28 cellular contexts compared by ENCODE assay signal in genomic region chr11:122173587-122173986, GRCh38. TPM values are rescaled to one million over a fixed set of nuclear protein-coding genes. Genes with fewer than 3 reads are reported as not detected.
A peak's percentile ranks its signal among the peaks of the same experiment; 100 is the strongest.
DNase-seq lines count a peak whose midpoint lies in the region; ATAC-seq and TF ChIP-seq lines count a peak whose summit lies in the region.
"Had no signal": no experiment of that assay in that cellular context is flagged by ENCODE, and none has a peak within 500 bp of the region (broad histone marks: within the 10 kb centered on the region; RNA-seq: fewer than 3 reads in every experiment).

No MANE protein-coding gene starts in this region.

- H4K20me1 ChIP-seq in fibroblast of lung (ENCODE audit: control insufficient read depth, extremely low read depth, insufficient read depth, low read length) (no peaks in the 10 kb centered on the region), smooth muscle cell (ENCODE audit: low read depth) (no peaks in the 10 kb centered on the region), hepatocyte (ENCODE audit: insufficient read depth, poor library complexity, severe bottlenecking) (no peaks in the 10 kb centered on the region)

- DNase-seq in HT1080 (ENCODE audit: low read depth): peak; percentile 61
- DNase-seq in fibroblast of lung (ENCODE audit: low read depth in 2 of 2): no peak
- no peak for DNase-seq in smooth muscle cell (lab: John Stamatoyannopoulos, UW; ENCODE audit: unreplicated experiment)
- DNase-seq in SW 1271 (lab: John Stamatoyannopoulos, UW): no peak
- no peak for DNase-seq in hepatocyte (ENCODE audit: low spot score)
- DNase-seq in NCI-H524 treated with DMSO at 0.1 percent for 48 hours (lab: John Stamatoyannopoulos, UW): no peak
- DNase-seq: activated gamma-delta T cell; AML-193; CD8-positive, alpha-beta memory T cell; DMS53; Karpas-422; left colon; NCI-H1092 treated with DMSO at 0.1 percent for 48 hours; NCI-H2081; NCI-H510A; SHP77; small intestine; stimulated activated CD4-positive, alpha-beta T cell treated with anti-CD3 and anti-CD28 coated beads, Interleukin-4, amount 100 ng/mL, for 24 hours; stomach; T-helper 1 cell had no signal

- H3K36me3 ChIP-seq in fibroblast of lung (ENCODE audit: control insufficient read depth, insufficient read depth, low read length) (peaks cover 14% of the 10 kb centered on the region), smooth muscle cell (ENCODE audit: low read depth) (peaks cover 3% of the 10 kb centered on the region), hepatocyte (replicated peaks; ENCODE audit: insufficient read depth, low read depth) (no peaks in the 10 kb centered on the region)
- H3K36me3 ChIP-seq: cardiac muscle cell, stomach had no signal

- H3K27ac ChIP-seq in fibroblast of lung (ENCODE audit: insufficient read depth, low read length) (no peak overlapping the region), smooth muscle cell (ENCODE audit: low read depth) (no peak overlapping the region), hepatocyte (no peak overlapping the region)
- H3K27ac ChIP-seq: cardiac muscle cell, stomach, VCaP had no signal

- no peak overlapping the region for H2AFZ ChIP-seq in fibroblast of lung (ENCODE audit: low read length)
- H2AFZ ChIP-seq in smooth muscle cell (ENCODE audit: low read depth): no peak overlapping the region
- H2AFZ ChIP-seq in hepatocyte: no peak overlapping the region

- H3F3A ChIP-seq in smooth muscle cell (ENCODE audit: low read depth): peaks cover under 1% of the 10 kb centered on the region

- H3K27me3 ChIP-seq in fibroblast of lung (ENCODE audit: control insufficient read depth, insufficient read depth, low read length) (no peaks in the 10 kb centered on the region), smooth muscle cell (ENCODE audit: low read depth) (no peaks in the 10 kb centered on the region), hepatocyte (no peaks in the 10 kb centered on the region)
- H3K27me3 ChIP-seq: cardiac muscle cell, stomach had no signal

- H3K4me2 ChIP-seq in fibroblast of lung (ENCODE audit: extremely low read depth, insufficient read depth, low read length) (peak overlapping the region; percentile 80), smooth muscle cell (peak overlapping the region; percentile 41), hepatocyte (no peak overlapping the region)

- TF ChIP-seq CTCF in fibroblast of lung (conservative IDR thresholded peaks at IDR 0.05 in 1 of 2, IDR thresholded peaks at IDR 0.05 in 1 of 2; ENCODE audit: low read depth in 1 of 2, low read length in 2 of 2) (no peak), smooth muscle cell (IDR thresholded peaks at IDR 0.05; ENCODE audit: borderline replicate concordance, insufficient read depth, poor library complexity, severe bottlenecking) (no peak), hepatocyte (IDR thresholded peaks at IDR 0.05; ENCODE audit: poor library complexity) (no peak)

- no peaks in the 10 kb centered on the region for H3K9me2 ChIP-seq in hepatocyte (replicated peaks; ENCODE audit: insufficient read depth)

- H3K4me1 ChIP-seq in fibroblast of lung (ENCODE audit: control insufficient read depth, extremely low read depth, insufficient read depth, low read length) (peaks cover 35% of the 10 kb centered on the region), smooth muscle cell (ENCODE audit: low read depth) (peaks cover 13% of the 10 kb centered on the region), hepatocyte (ENCODE audit: insufficient read depth) (no peaks in the 10 kb centered on the region)

- H3K79me2 ChIP-seq in fibroblast of lung (ENCODE audit: control insufficient read depth, insufficient read depth, low read length): peaks cover 98% of the 10 kb centered on the region
- H3K79me2 ChIP-seq in smooth muscle cell (ENCODE audit: low read depth): peaks cover 97% of the 10 kb centered on the region
- no peaks in the 10 kb centered on the region for H3K79me2 ChIP-seq in hepatocyte

- ATAC-seq in SK-N-SH treated with all-trans-retinoic acid at 6 μM for 48 hours (peak; percentile 20; the same call in 2 of the 3 replicates), GM18861 (IDR thresholded peaks at IDR 0.05; ENCODE audit: unreplicated experiment) (no peak)
- ATAC-seq: left colon had no signal

- 88% methylated on average over 4 of the region's 4 CpGs for WGBS in smooth muscle cell (ENCODE audit: low lambda C conversion rate)
- 88% methylated on average over 4 of the region's 4 CpGs for WGBS in hepatocyte (ENCODE audit: low lambda C conversion rate, missing lambda C conversion rate)

- H3K9me3 ChIP-seq in fibroblast of lung (ENCODE audit: control insufficient read depth, insufficient read depth, low read depth, low read length): no peaks in the 10 kb centered on the region
- H3K9me3 ChIP-seq in smooth muscle cell (replicated peaks; ENCODE audit: low read depth): no peaks in the 10 kb centered on the region
- no peaks in the 10 kb centered on the region for H3K9me3 ChIP-seq in hepatocyte (ENCODE audit: low read depth)
- H3K9me3 ChIP-seq: stomach had no signal

- H3K9ac ChIP-seq in fibroblast of lung (ENCODE audit: insufficient read depth, low read length): no peak overlapping the region
- H3K9ac ChIP-seq in smooth muscle cell (ENCODE audit: low read depth): no peak overlapping the region

- peak overlapping the region in 2 of 4 experiments; percentile 2 to 33 for H3K4me3 ChIP-seq in fibroblast of lung (replicated peaks in 1 of 4; ENCODE audit: control extremely low read depth in 1 of 4, insufficient read depth in 1 of 4, low read depth in 3 of 4, low read length in 4 of 4)
- no peak overlapping the region for H3K4me3 ChIP-seq in smooth muscle cell
- H3K4me3 ChIP-seq in hepatocyte: no peak overlapping the region
- H3K4me3 ChIP-seq: cardiac muscle cell, stomach had no signal

TF ChIP-seq in SK-N-SH treated with all-trans-retinoic acid at 6 μM for 48 hours, 23 proteins besides CTCF, POLR2A, EP300 and RAD21:
- TF ChIP-seq RARB (CRISPR knock-in tag; IDR thresholded peaks at IDR 0.05) (no peak), ZNF70 (CRISPR knock-in tag; IDR thresholded peaks at IDR 0.05) (no peak), ZC3H10 (CRISPR knock-in tag; IDR thresholded peaks at IDR 0.05) (no peak), PATZ1 (CRISPR knock-in tag; IDR thresholded peaks at IDR 0.05; ENCODE audit: borderline replicate concordance) (no peak), GLIS3 (CRISPR knock-in tag; IDR thresholded peaks at IDR 0.05) (no peak), ZFP3 (CRISPR knock-in tag; IDR thresholded peaks at IDR 0.05) (no peak), TSHZ2 (CRISPR knock-in tag; IDR thresholded peaks at IDR 0.05) (no peak)

RNA-seq across cellular contexts. Expression of gene BLID, which starts 57.6 kb away (rescaled TPM):
- total RNA-seq in HT1080 (2014; rRNA removed; shearing (Covaris generic)): 3.1 and 6.0 TPM in 2 replicates
- polyA plus RNA-seq in HT1080 (2015; cell fraction: cytosol; rRNA removed): 1.3 and 1.7 TPM in 2 replicates
- 2.7 and 3.3 TPM in 2 replicates for polyA plus RNA-seq in HT1080 (2015; cell fraction: nucleus; rRNA removed)
- total RNA-seq in fibroblast of lung (3.6 and 7.9 TPM in 2 replicates), smooth muscle cell (2.3 and 4.7 TPM in 2 replicates), hepatocyte (1.7 and 2.3 TPM in 2 replicates)
- polyA plus RNA-seq in fibroblast of lung (0.09 and 0.32 TPM in 2 replicates), smooth muscle cell (0.18 TPM in 1 of 2 replicates, not detected in the other), hepatocyte (0.41 and 0.99 TPM in 2 replicates)
- 0.16 TPM in 1 of 2 replicates, not detected in the other for polyA plus RNA-seq in fibroblast of lung (2012)
- not detected in 2 replicates for polyA minus RNA-seq in fibroblast of lung (ENCODE audit: low replicate concordance)
- total RNA-seq: CD8-positive, alpha-beta memory T cell; left colon; mononuclear cell; neural crest cell; progenitor cell of endocrine pancreas had no signal
- polyA plus RNA-seq: adipose tissue; CD8-positive, alpha-beta memory T cell; small intestine; stomach had no signal
